9 cellular contexts compared by ENCODE assay signal in the genomic region with DNA sequence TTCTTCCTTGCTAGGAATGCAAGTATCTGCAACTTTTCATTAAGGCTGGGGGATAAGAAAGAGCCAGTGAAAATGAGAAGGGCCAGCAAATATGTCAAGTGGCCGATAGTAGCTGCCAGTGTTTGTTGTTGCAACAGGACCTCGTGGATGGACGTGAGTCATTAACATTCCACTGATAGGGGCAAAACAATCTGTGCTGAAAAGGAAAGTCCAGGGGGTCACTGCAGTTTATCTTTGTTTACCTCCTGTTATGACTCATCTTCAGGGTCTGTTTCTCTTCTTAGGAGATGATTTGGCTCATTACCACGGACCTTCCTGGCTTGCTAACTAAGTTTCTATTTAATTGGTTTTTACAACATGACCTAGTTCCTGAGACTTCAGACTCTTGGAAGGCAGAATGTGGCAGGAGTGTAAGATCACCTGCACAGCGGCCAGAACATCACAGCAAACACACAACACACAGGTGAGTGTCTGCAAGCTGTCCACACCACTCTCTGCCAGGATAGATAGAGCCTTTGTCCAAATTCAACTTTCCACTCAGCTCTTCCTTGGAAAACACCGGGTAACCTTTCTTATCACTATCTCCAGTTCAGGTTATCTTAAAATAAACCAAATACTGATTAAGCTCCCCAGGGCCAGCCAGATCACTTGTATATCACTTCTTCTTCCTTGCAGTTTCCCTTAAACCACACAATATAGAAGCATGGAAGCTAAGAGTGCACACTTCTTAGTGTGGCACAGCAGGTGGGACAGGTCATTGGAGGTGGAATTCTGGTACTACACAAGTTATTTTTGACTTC.
DNase-seq lines count a peak whose midpoint lies in the region; ATAC-seq and FAIRE-seq lines count a peak whose summit lies in the region.
"Had no signal": no experiment of that assay in that cellular context is flagged by ENCODE, and none has a peak within 500 bp of the region (broad histone marks: within the 10 kb centered on the region; RNA-seq: fewer than 3 reads in every experiment).

No MANE protein-coding gene starts in this region.

- H2BK12ac ChIP-seq in mesenchymal stem cell (ENCODE audit: low read length in 2 of 2), result no peak overlapping the region

- FAIRE-seq in endometrium (lab: Jason Lieb, UNC), result peak; percentile 66

- H2AK5ac ChIP-seq in mesenchymal stem cell (ENCODE audit: low read length, severe bottlenecking), result no peak overlapping the region

- no peak overlapping the region for H3K23ac ChIP-seq in mesenchymal stem cell (ENCODE audit: low read length in 2 of 2)

- no peaks in the 10 kb centered on the region for H3K4me1 ChIP-seq in mesenchymal stem cell (ENCODE audit: control insufficient read depth, insufficient read depth, low read depth, low read length)

- no peak overlapping the region for H3K4me3 ChIP-seq in mesenchymal stem cell (ENCODE audit: insufficient read depth in 1 of 2, low read depth in 1 of 2, low read length in 2 of 2)

- no peak overlapping the region for H3K4ac ChIP-seq in mesenchymal stem cell (ENCODE audit: low read depth in 1 of 2, low read length in 2 of 2)

- no peak overlapping the region for H3K18ac ChIP-seq in mesenchymal stem cell (ENCODE audit: low read depth in 1 of 2, low read length in 2 of 2)

- ATAC-seq in HG03439 (IDR thresholded peaks at IDR 0.05; ENCODE audit: unreplicated experiment) (no peak), HG02840 (IDR thresholded peaks at IDR 0.05; ENCODE audit: low FRiP score, unreplicated experiment) (no peak)

- in situ Hi-C loops in ACHN (cut with HindIII; ENCODE audit: low pct_ligation_motif_present, low pct_unique_long_range_greater_than_20kb, low sequenced_read_pairs), result no loop called here

- H3K9ac ChIP-seq in mesenchymal stem cell (ENCODE audit: low read length), result no peak overlapping the region

- no peaks in the 10 kb centered on the region for H3K36me3 ChIP-seq in mesenchymal stem cell (ENCODE audit: control insufficient read depth in 1 of 2, insufficient read depth in 2 of 2, low read depth in 1 of 2, low read length in 2 of 2)

- H2BK15ac ChIP-seq in mesenchymal stem cell (ENCODE audit: low read depth, poor library complexity, severe bottlenecking), result no peak overlapping the region

- H4K8ac ChIP-seq in mesenchymal stem cell (ENCODE audit: low read length), result no peak overlapping the region

- WGBS in mesenchymal stem cell, result 3% methylated on average over 5 of the region's 6 CpGs

- no peak overlapping the region for H4K91ac ChIP-seq in mesenchymal stem cell (ENCODE audit: low read length)

- no peaks in the 10 kb centered on the region for H3K79me1 ChIP-seq in mesenchymal stem cell (replicated peaks; ENCODE audit: low read length, poor library complexity, severe bottlenecking)

- DNase-seq in ACHN (peak; percentile 77), HuH-7 (ENCODE audit: low spot score) (peak; percentile 54), mesenchymal stem cell (peak; percentile 82), caudate nucleus (lab: John Stamatoyannopoulos, UW) (no peak)
- DNase-seq in activated CD8-positive, alpha-beta memory T cell treated with anti-CD3 and anti-CD28 coated beads, Interleukin-2, amount 50 U/mL, for 4 hours, result no peak

- H3K4me2 ChIP-seq in mesenchymal stem cell (ENCODE audit: low read length, poor library complexity, severe bottlenecking), result no peak overlapping the region

- H3K27ac ChIP-seq in mesenchymal stem cell (ENCODE audit: low read length, poor library complexity, severe bottlenecking) (no peak overlapping the region), caudate nucleus (ENCODE audit: low read depth, low read length) (no peak overlapping the region)
- H3K27ac ChIP-seq: C4-2B had no signal

- H2BK5ac ChIP-seq in mesenchymal stem cell (ENCODE audit: low read depth, low read length, poor library complexity, severe bottlenecking), result no peak overlapping the region

- H2BK120ac ChIP-seq in mesenchymal stem cell (ENCODE audit: low read depth, low read length), result no peak overlapping the region

- no peak overlapping the region for H2AFZ ChIP-seq in mesenchymal stem cell (ENCODE audit: low read depth, low read length)

- no peak overlapping the region for H3K14ac ChIP-seq in mesenchymal stem cell (ENCODE audit: low read length in 2 of 2)

- no peaks in the 10 kb centered on the region for H3K9me3 ChIP-seq in mesenchymal stem cell (ENCODE audit: control insufficient read depth, low read length)

- peaks cover 0 to 11% of the 10 kb centered on the region in 2 experiments for H3K27me3 ChIP-seq in mesenchymal stem cell (ENCODE audit: control insufficient read depth in 1 of 2, insufficient read depth in 1 of 2, low read length in 2 of 2)

Comparison
In these comparisons a context has a peak if more than half of its experiments do, and no peak if none do; other contexts are left out.
1. DNase-seq: peak in ACHN (single experiment), HuH-7 (single experiment) and mesenchymal stem cell (single experiment); none in activated CD8-positive, alpha-beta memory T cell treated with anti-CD3 and anti-CD28 coated beads, Interleukin-2, amount 50 U/mL, for 4 hours (single experiment) and caudate nucleus (0 of 61).